Comparison of ENCODE assay signal across 11 cellular contexts in the genomic region with DNA sequence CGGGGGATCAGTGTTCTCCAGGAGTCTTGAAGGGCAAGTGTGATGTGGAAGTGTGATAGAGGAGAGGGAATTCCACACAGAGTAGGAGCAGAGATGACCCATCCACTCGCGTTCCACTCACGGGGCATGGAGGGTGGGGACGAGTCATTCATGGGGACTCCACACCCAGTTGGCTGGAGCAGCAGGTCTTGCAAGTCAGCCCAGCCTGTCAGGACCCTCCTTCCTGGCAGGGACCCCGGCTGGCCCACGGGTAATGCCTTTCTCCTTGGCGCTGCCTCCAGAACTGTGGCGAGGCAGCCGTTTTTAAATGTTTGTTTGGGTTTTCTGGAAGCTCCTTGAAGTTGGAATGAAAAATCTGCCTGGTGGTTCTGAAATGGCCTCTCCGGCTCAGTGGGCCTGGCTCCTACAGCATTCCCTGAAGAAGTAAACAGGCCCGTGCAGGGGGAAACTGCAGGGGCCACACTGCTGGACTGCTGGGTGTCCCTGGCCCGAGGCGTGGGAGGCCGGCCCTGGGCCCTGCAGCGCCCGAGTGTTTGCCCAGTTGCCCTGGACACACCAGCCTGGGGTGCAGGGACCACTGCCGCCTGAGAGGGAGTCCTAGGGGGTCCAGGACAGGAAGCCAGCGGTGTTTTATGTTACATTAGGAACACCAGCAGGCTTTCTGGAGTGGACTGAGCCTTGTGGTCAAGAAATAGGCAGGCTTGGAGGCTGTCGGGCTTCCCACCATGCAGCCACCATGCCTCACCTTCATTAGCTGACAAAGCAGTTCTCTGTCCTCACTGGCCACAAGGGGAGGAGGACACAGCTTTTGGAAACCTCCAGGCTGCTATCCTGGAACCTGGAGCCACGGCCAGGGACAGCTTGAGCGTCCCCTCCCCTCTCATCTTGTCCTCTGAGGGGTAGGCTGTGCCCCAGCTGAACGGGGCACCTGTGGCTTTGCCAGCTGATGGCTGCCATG.
"Had no signal": no experiment of that assay in that cellular context is flagged by ENCODE, and none has a peak within 500 bp of the region (broad histone marks: within the 10 kb centered on the region; RNA-seq: fewer than 3 reads in every experiment).

No MANE protein-coding gene starts in this region.

- H3K9me3 ChIP-seq: colonic mucosa, tibial nerve, vagina had no signal

- H3K27ac ChIP-seq: colonic mucosa, tibial nerve, vagina had no signal

- ATAC-seq: activated T-helper 17 cell treated with anti-CD3 and anti-CD28 coated beads, Interleukin-2, amount 50 U/mL, for 72 hours; left lobe of liver had no signal

- DNase-seq: activated CD4-positive, alpha-beta T cell treated with anti-CD3 and anti-CD28 coated beads for 48 hours; activated CD8-positive, alpha-beta memory T cell treated with anti-CD3 and anti-CD28 coated beads for 24 hours; activated naive CD4-positive, alpha-beta T cell treated with anti-CD3 and anti-CD28 coated beads, Interleukin-2, amount 10 ng/mL, durations not matched to agents 7 days and 5 days; effector CD4-positive, alpha-beta T cell; foreskin fibroblast had no signal

- H3K27me3 ChIP-seq: colonic mucosa, vagina had no signal

- H3K4me1 ChIP-seq: tibial nerve had no signal

- H3K36me3 ChIP-seq: colonic mucosa, tibial nerve, vagina had no signal

- H3K4me3 ChIP-seq: colonic mucosa, skin epidermis, tibial nerve, vagina had no signal
